Comparison of ENCODE assay signal across 15 cellular contexts in genomic region chr5:122089614-122090013, GRCh38. TPM values are rescaled to one million over a fixed set of nuclear protein-coding genes. Genes with fewer than 3 reads are reported as not detected.
A peak's percentile ranks its signal among the peaks of the same experiment; 100 is the strongest.
DNase-seq lines count a peak whose midpoint lies in the region; ATAC-seq, FAIRE-seq and TF ChIP-seq lines count a peak whose summit lies in the region.
"Had no signal": no experiment of that assay in that cellular context is flagged by ENCODE, and none has a peak within 500 bp of the region (broad histone marks: within the 10 kb centered on the region; RNA-seq: fewer than 3 reads in every experiment).

No MANE protein-coding gene starts in this region.

- FAIRE-seq in HTR-8/SVneo (lab: Jason Lieb, UNC) = no peak
- FAIRE-seq: G401.6, GM18507 had no signal

- peak; percentile 38 for DNase-seq in AG20443 (ENCODE audit: low spot score)
- peak; percentile 78 for DNase-seq in HS-5 (ENCODE audit: low read depth)
- peak; percentile 76 for DNase-seq in astrocyte of the cerebellum (ENCODE audit: low read depth)
- DNase-seq in left ventricle myocardium superior = no peak
- no peak for DNase-seq in NCI-H187 treated with DMSO at 0.1 percent for 48 hours (lab: John Stamatoyannopoulos, UW)
- no peak for DNase-seq in NCI-H1417 treated with DMSO at 0.1 percent for 48 hours (lab: John Stamatoyannopoulos, UW)
- no peak for DNase-seq in HTR-8/SVneo (ENCODE audit: insufficient read length, low spot score)
- DNase-seq: activated naive CD8-positive, alpha-beta T cell treated with anti-CD3 and anti-CD28 coated beads, Interleukin-2, amount 10 ng/mL, durations not matched to agents 7 days and 5 days; left colon; natural killer cell; NCI-H1694 treated with DMSO at 0.1 percent for 48 hours; stomach had no signal

- in situ Hi-C loops in astrocyte of the cerebellum (cut with HindIII; ENCODE audit: low sequenced_read_pairs) = no loop called here

- intact Hi-C loops in left ventricle myocardium superior (cut with micrococcal nuclease) = loop anchor here (10.0 kb wide), 1 partner anchor 115 kb away; no protein-coding TSS in a partner anchor

- no peak overlapping the region for H3K4me3 ChIP-seq in astrocyte of the cerebellum (ENCODE audit: low read depth, low read length)
- H3K4me3 ChIP-seq: stomach had no signal

- ATAC-seq in left ventricle myocardium superior (peak; percentile 73), HG03159 (IDR thresholded peaks at IDR 0.05; ENCODE audit: unreplicated experiment) (no peak)
- ATAC-seq: left colon, natural killer cell had no signal

- TF ChIP-seq CTCF in astrocyte of the cerebellum (IDR thresholded peaks at IDR 0.05; ENCODE audit: low read depth, low read length, missing control alignments) = no peak

RNA-seq across cellular contexts. Expression of gene LOX, which starts 11.6 kb away (rescaled TPM):
- 6.0 TPM for total RNA-seq in left ventricle myocardium superior
- total RNA-seq: activated naive CD8-positive, alpha-beta T cell treated with anti-CD3 and anti-CD28 coated beads, Interleukin-2, amount 10 ng/mL, durations not matched to agents 7 days and 5 days had no signal

RNA-seq across cellular contexts. Expression of gene ZNF474, which starts 39.7 kb away (rescaled TPM):
- total RNA-seq in left ventricle myocardium superior = not detected
- total RNA-seq: left colon had no signal

Comparison
In these comparisons a context has a peak if more than half of its experiments do, and no peak if none do; other contexts are left out.
1. DNase-seq: peak in AG20443 (single experiment), HS-5 (single experiment) and astrocyte of the cerebellum (single experiment); none in left ventricle myocardium superior (single experiment), NCI-H187 treated with DMSO at 0.1 percent for 48 hours (single experiment), NCI-H1417 treated with DMSO at 0.1 percent for 48 hours (single experiment) and HTR-8/SVneo (single experiment).